8 cellular contexts compared by ENCODE assay signal in genomic region chr10:72320676-72321247, GRCh38. TPM values are rescaled to one million over a fixed set of nuclear protein-coding genes. Genes with fewer than 3 reads are reported as not detected.
DNase-seq lines count a peak whose midpoint lies in the region; ATAC-seq and TF ChIP-seq lines count a peak whose summit lies in the region.

No MANE protein-coding gene starts in this region.

- intact Hi-C loops in prostate gland (cut with DNase I), result no loop called here

- peaks cover 24% of the 10 kb centered on the region for H3K4me1 ChIP-seq in prostate gland (replicated peaks)

- CTCF ChIA-PET in GM10248 (lab: Yijun Ruan, JAX), result interaction anchor here (0.7 to 6.3 kb wide), 10 partner anchors 9 to 73 kb away, joined by 3 to 41 read pairs (median 6); no protein-coding TSS in a partner anchor

- peak; percentile 87 for DNase-seq in GM10248 (ENCODE audit: extremely low spot score)
- peak; percentile 83 for DNase-seq in GOT3 (lab: John Stamatoyannopoulos, UW)
- DNase-seq in Jurkat, Clone E6-1 (ENCODE audit: low read depth, low spot score), result peak; percentile 72
- DNase-seq in activated naive CD4-positive, alpha-beta T cell treated with anti-CD3 and anti-CD28 coated beads, Interleukin-2, amount 50 U/mL, for 16 hours, result peak; percentile 78
- DNase-seq in glomerular visceral epithelial cell (ENCODE audit: extremely low spot score), result peak; percentile 96
- no peak for DNase-seq in prostate gland (ENCODE audit: low spot score)

- POLR2A ChIA-PET in GM10248 (lab: Yijun Ruan, JAX), result interaction anchor here (0.6 to 2.6 kb wide), 12 partner anchors 11 to 775 kb away, joined by 3 to 13 read pairs (median 6); partner anchors contain the start of genes DDIT4 and P4HA1

- H3K36me3 ChIP-seq in prostate gland, result no peaks in the 10 kb centered on the region

- TF ChIP-seq POLR2A in Raji (IDR thresholded peaks at IDR 0.05; ENCODE audit: insufficient read depth, low read depth, low read length), result peak; percentile 64; the same call in 1 of the 2 replicates
- peak; percentile 26 for TF ChIP-seq POLR2A in prostate gland (IDR thresholded peaks at IDR 0.05)

- H3K4me3 ChIP-seq in Jurkat, Clone E6-1 (ENCODE audit: low read length), result peak overlapping the region; percentile 45
- no peak overlapping the region for H3K4me3 ChIP-seq in prostate gland

- ATAC-seq in GM18519 (IDR thresholded peaks at IDR 0.05; ENCODE audit: low FRiP score, unreplicated experiment), result no peak

- H3K27me3 ChIP-seq in prostate gland (replicated peaks; ENCODE audit: insufficient read depth), result no peaks in the 10 kb centered on the region

- no peak for TF ChIP-seq CTCF in GM10248 (IDR thresholded peaks at IDR 0.05; ENCODE audit: control extremely low read depth, extremely low read depth, low read depth, missing control alignments)
- no peak for TF ChIP-seq CTCF in prostate gland (IDR thresholded peaks at IDR 0.05)

- peak overlapping the region; percentile 81 to 83 for H3K27ac ChIP-seq in prostate gland

- no peaks in the 10 kb centered on the region for H3K9me3 ChIP-seq in prostate gland

- 50% methylated on average over 12 of the region's 12 CpGs for WGBS in prostate gland

RNA-seq across cellular contexts. Expression of gene DNAJB12, which starts 34.0 kb away (rescaled TPM):
- 25.7 TPM for polyA plus RNA-seq in Jurkat, Clone E6-1 (2012; ENCODE audit: insufficient read depth, insufficient read length)
- 10 to 100 TPM; 33.0 to 55.9 TPM for total RNA-seq in prostate gland

RNA-seq across cellular contexts. Expression of gene DDIT4, which starts 47.0 kb away (rescaled TPM):
- 55.7 TPM for polyA plus RNA-seq in Jurkat, Clone E6-1 (2012; ENCODE audit: insufficient read depth, insufficient read length)
- total RNA-seq in prostate gland, result 100 to 1,000 TPM; 259 to 265 TPM
